Comparison of ENCODE assay signal across 8 cellular contexts in genomic region chr20:62301773-62302340, GRCh38. TPM values are rescaled to one million over a fixed set of nuclear protein-coding genes. Genes with fewer than 3 reads are reported as not detected.
A peak's percentile ranks its signal among the peaks of the same experiment; 100 is the strongest.
DNase-seq lines count a peak whose midpoint lies in the region; ATAC-seq, FAIRE-seq and TF ChIP-seq lines count a peak whose summit lies in the region.

No MANE protein-coding gene starts in this region.

- H3K27me3 ChIP-seq in keratinocyte (ENCODE audit: control insufficient read depth, extremely low read depth, insufficient read depth, low read length), result no peaks in the 10 kb centered on the region

- no peak for FAIRE-seq in A549 (lab: Jason Lieb, UNC)
- peak; percentile 9 for FAIRE-seq in keratinocyte (lab: Jason Lieb, UNC)

- H3K4me2 ChIP-seq in A549 (peak overlapping the region; percentile 95), keratinocyte (ENCODE audit: control insufficient read depth, extremely low read depth, insufficient read depth, low read depth, low read length) (peak overlapping the region; percentile 88)

- DNase-seq in A549 (ENCODE audit: low read depth in 1 of 2, low spot score in 1 of 2) (peak; percentile 92 to 97), NCI-H345 treated with DMSO at 0.1 percent for 48 hours (lab: John Stamatoyannopoulos, UW; ENCODE audit: unreplicated experiment) (peak; percentile 91), keratinocyte (ENCODE audit: low read depth, low spot score) (peak; percentile 81)
- DNase-seq in activated CD4-positive, CD25-positive, alpha-beta regulatory T cell treated with anti-CD3 and anti-CD28 coated beads, Interleukin-2, amount 50 U/mL, for 16 hours (ENCODE audit: low read depth, low spot score), result peak; percentile 76
- DNase-seq in central memory CD4-positive, alpha-beta T cell, result peak; percentile 82
- DNase-seq in stimulated activated CD4-positive, alpha-beta T cell treated with anti-CD3 and anti-CD28 coated beads, Interleukin-12 subunit alpha, Interleukin-12 subunit beta, amount 100 ng/mL, for 4 hours, result peak; percentile 82

- peak; percentile 31 to 62 for ATAC-seq in A549
- peak; percentile 52 for ATAC-seq in GM18870 (IDR thresholded peaks at IDR 0.05; ENCODE audit: unreplicated experiment)
- peak; percentile 37 for ATAC-seq in HG03196 (IDR thresholded peaks at IDR 0.05; ENCODE audit: unreplicated experiment)

- H3K4me1 ChIP-seq in A549 (peaks cover 28% of the 10 kb centered on the region), keratinocyte (ENCODE audit: control insufficient read depth, extremely low read depth, insufficient read depth, low read length) (peaks cover 29% of the 10 kb centered on the region)

- TF ChIP-seq RAD21 in A549 (conservative IDR thresholded peaks at IDR 0.05 in 1 of 2, IDR thresholded peaks at IDR 0.05 in 1 of 2), result peak; percentile 88 to 89

- POLR2A ChIA-PET in A549 (lab: Yijun Ruan, JAX), result interaction anchor here (0.8 to 1.7 kb wide), 6 partner anchors 57 to 393 kb away, joined by 3 to 14 read pairs (median 4); partner anchors contain the start of gene MTG2

- H3K9ac ChIP-seq in keratinocyte (ENCODE audit: control insufficient read depth, extremely low read depth, insufficient read depth, low read length), result peak overlapping the region; percentile 88

- no peak for TF ChIP-seq EP300 in A549 (IDR thresholded peaks at IDR 0.05)

- H3K9me3 ChIP-seq in A549 (no peaks in the 10 kb centered on the region), keratinocyte (ENCODE audit: control insufficient read depth, low read depth, low read length) (no peaks in the 10 kb centered on the region)

- no peaks in the 10 kb centered on the region for H3K9me1 ChIP-seq in keratinocyte (ENCODE audit: control insufficient read depth, extremely low read depth, insufficient read depth, low read length)

- peak overlapping the region; percentile 97 to 99 for H3K27ac ChIP-seq in A549
- H3K27ac ChIP-seq in keratinocyte (ENCODE audit: control insufficient read depth, insufficient read depth, low read length), result peak overlapping the region; percentile 82

- dilution Hi-C loops in keratinocyte (cut with MboI; ENCODE audit: extremely low pct_ligation_motif_present, low sequenced_read_pairs), result no loop called here

- TF ChIP-seq POLR2A in A549 (IDR thresholded peaks at IDR 0.05; ENCODE audit: low read length), result no peak

- CTCF ChIA-PET in A549 (lab: Yijun Ruan, JAX), result interaction anchor here (0.7 to 8.8 kb wide), 22 partner anchors 11 to 191 kb away, joined by 3 to 93 read pairs (median 5); partner anchors contain the start of gene RPS21

- no peak overlapping the region for H2AFZ ChIP-seq in keratinocyte (ENCODE audit: control insufficient read depth, low read length)

- H3K36me3 ChIP-seq in keratinocyte (ENCODE audit: control insufficient read depth in 2 of 2, extremely low read depth in 1 of 2, insufficient read depth in 2 of 2, low read length in 2 of 2), result peaks cover 21 to 32% of the 10 kb centered on the region in 2 experiments

- WGBS in A549 (ENCODE audit: missing lambda C conversion rate), result 1% methylated on average over 19 of the region's 24 CpGs

- TF ChIP-seq CTCF in A549 (IDR thresholded peaks at IDR 0.05) (peak; percentile 96), keratinocyte (optimal IDR thresholded peaks at IDR 0.05 in 1 of 3, IDR thresholded peaks at IDR 0.05 in 1 of 3, conservative IDR thresholded peaks at IDR 0.05 in 1 of 3; ENCODE audit: extremely low read depth in 1 of 3, insufficient read depth in 2 of 3, low read length in 3 of 3) (peak; percentile 79 to 91 (median 80))

- peaks cover 34% of the 10 kb centered on the region for H4K20me1 ChIP-seq in keratinocyte (ENCODE audit: control insufficient read depth, extremely low read depth, insufficient read depth, low read length)

- H3K79me2 ChIP-seq in keratinocyte (ENCODE audit: control insufficient read depth, insufficient read depth, low read length), result peaks cover 38% of the 10 kb centered on the region

- peak overlapping the region; percentile 99 for H3K4me3 ChIP-seq in A549
- peak overlapping the region; percentile 59 to 77 (median 69) for H3K4me3 ChIP-seq in keratinocyte (ENCODE audit: control insufficient read depth in 2 of 3, extremely low read depth in 1 of 3, insufficient read depth in 2 of 3, low read depth in 1 of 3, low read length in 3 of 3)

TF ChIP-seq in A549, 52 proteins besides CTCF, POLR2A, EP300 and RAD21 (continues in another document):
- no peak; the same call in 1 of the 2 replicates for TF ChIP-seq MYC (IDR thresholded peaks at IDR 0.05; ENCODE audit: borderline replicate concordance, low read length)
- TF ChIP-seq HEYL (CRISPR knock-in tag; IDR thresholded peaks at IDR 0.05), result no peak
- no peak for TF ChIP-seq BCL3 (IDR thresholded peaks at IDR 0.05)
- peak; percentile 35; the same call in 1 of the 2 replicates for TF ChIP-seq E2F6 (IDR thresholded peaks at IDR 0.05; ENCODE audit: borderline replicate concordance, low read depth)
- TF ChIP-seq POLR2AphosphoS2 (conservative IDR thresholded peaks at IDR 0.05; ENCODE audit: low read length), result no peak
- no peak for TF ChIP-seq RARB (CRISPR knock-in tag; IDR thresholded peaks at IDR 0.05)
- TF ChIP-seq ATOH8 (CRISPR knock-in tag; IDR thresholded peaks at IDR 0.05; ENCODE audit: low read depth), result no peak
- TF ChIP-seq HES2 (IDR thresholded peaks at IDR 0.05), result no peak
- TF ChIP-seq ZNF302 (CRISPR knock-in tag; IDR thresholded peaks at IDR 0.05), result no peak
- no peak for TF ChIP-seq PHF8 (IDR thresholded peaks at IDR 0.05; ENCODE audit: borderline replicate concordance, low read depth)
- no peak for TF ChIP-seq HMGXB4 (CRISPR knock-in tag; IDR thresholded peaks at IDR 0.05; ENCODE audit: borderline replicate concordance)
- no peak for TF ChIP-seq SREBF2 (IDR thresholded peaks at IDR 0.05)
- TF ChIP-seq CHD2 (IDR thresholded peaks at IDR 0.05; ENCODE audit: low read length, partially characterized antibody), result no peak
- TF ChIP-seq SMC3 (IDR thresholded peaks at IDR 0.05), result peak; percentile 92
- no peak for TF ChIP-seq NFE2L2 (conservative IDR thresholded peaks at IDR 0.05; ENCODE audit: low read length)

RNA-seq across cellular contexts. Expression of gene ADRM1, which starts 0.9 kb away (rescaled TPM):
- 68.9 and 87.9 TPM in 2 replicates for polyA plus RNA-seq in A549 (2011; rRNA removed)
- 217 and 255 TPM in 2 replicates for polyA plus RNA-seq in A549 (2012; cell fraction: cytosol; rRNA removed)
- 249 and 328 TPM in 2 replicates for polyA plus RNA-seq in A549 (2012; cell fraction: nucleus; rRNA removed)
- 121 to 131 TPM (median 130 TPM) in 3 replicates for polyA plus RNA-seq in A549 (2017; fragmentation: RNase III; extraction: RNeasy Plus Mini Kit Qiagen cat#74134 plus additional on column Dnase treatment)
- polyA minus RNA-seq in A549 (2011; rRNA and poly(A)+ RNA removed), result 56.0 and 59.2 TPM in 2 replicates
- polyA plus RNA-seq in keratinocyte, result 89.8 to 109 TPM (median 91.4 TPM) in 3 replicates
- polyA plus RNA-seq in keratinocyte (2011; ENCODE audit: low read depth), result 76.7 TPM
- 44.3 and 119 TPM in 2 replicates for polyA plus RNA-seq in keratinocyte (2011; cell fraction: cytosol; rRNA removed)
- polyA plus RNA-seq in keratinocyte (2011; cell fraction: nucleus; rRNA removed), result 54.7 and 70.3 TPM in 2 replicates
- polyA plus RNA-seq in keratinocyte (2012; ENCODE audit: low replicate concordance), result 68.7 and 160 TPM in 2 replicates
- polyA minus RNA-seq in keratinocyte, result 42.9 to 58.8 TPM (median 51.9 TPM) in 3 replicates
- polyA minus RNA-seq in keratinocyte (2011; cell fraction: cytosol; rRNA and poly(A)+ RNA removed), result 135 TPM
- polyA minus RNA-seq in keratinocyte (2011; cell fraction: nucleus; rRNA and poly(A)+ RNA removed), result 43.1 and 52.3 TPM in 2 replicates

Comparison
In these comparisons a context has a peak if more than half of its experiments do, and no peak if none do; other contexts are left out.
1. Peak in every context shown above with its lines: DNase-seq, ATAC-seq, H3K4me3 ChIP-seq and H3K27ac ChIP-seq.